In the genomic region with DNA sequence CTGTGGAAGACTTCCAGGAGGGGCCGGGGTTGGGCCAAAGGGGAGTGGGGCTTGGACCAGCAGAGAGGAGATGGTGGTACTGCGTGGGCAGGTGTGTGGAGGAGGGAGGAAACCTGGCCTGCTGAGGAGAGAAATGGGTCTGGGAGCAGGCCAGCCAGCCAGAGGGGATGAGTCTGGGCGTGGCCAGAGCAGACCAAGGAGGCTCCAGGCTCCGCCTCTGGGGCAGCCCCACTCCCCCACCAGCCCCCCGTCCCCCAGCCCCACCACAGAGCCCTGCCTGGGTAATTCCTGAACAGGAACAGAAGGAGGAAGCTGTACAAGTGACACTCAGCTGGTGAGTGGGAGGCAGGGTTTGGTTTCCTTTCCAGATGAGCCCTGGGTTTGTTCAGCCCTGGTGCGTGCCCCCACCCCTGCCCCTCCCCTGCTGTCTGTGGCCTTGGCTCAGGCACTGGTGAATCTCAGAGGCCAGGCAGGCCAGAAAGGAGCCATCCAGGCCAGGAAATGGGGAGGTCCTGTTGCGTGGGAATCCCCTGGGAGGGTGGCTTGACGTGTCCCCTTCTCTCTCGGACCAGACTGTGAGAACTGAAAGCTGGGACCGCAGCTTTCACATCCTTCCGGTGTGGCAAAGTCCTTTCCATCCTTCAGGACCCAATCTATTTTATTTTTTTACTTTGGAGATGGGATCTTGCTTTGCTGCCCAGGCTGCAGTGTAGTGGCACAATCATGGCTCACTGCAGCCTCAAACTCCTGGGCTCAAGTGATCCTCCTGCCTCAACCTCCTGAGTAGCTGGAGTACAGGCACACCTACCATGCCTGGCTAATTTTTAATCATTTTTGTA, we compare ENCODE assay signal across 8 cellular contexts. TPM values are rescaled to one million over a fixed set of nuclear protein-coding genes. Genes with fewer than 3 reads are reported as not detected.
DNase-seq lines count a peak whose midpoint lies in the region; ATAC-seq and TF ChIP-seq lines count a peak whose summit lies in the region.

No MANE protein-coding gene starts in this region.

- no peaks in the 10 kb centered on the region for H4K20me1 ChIP-seq in fibroblast of lung (ENCODE audit: control insufficient read depth, extremely low read depth, insufficient read depth, low read length)

- H2AFZ ChIP-seq in fibroblast of lung (ENCODE audit: low read length): peak overlapping the region; percentile 76

- WGBS in psoas muscle, 3 donors: 35 to 53% (median 40%) methylated on average over 10 to 11 of the region's 11 CpGs

- no peak overlapping the region for H3K27ac ChIP-seq in CD4-positive, CD25-positive, alpha-beta regulatory T cell (ENCODE audit: insufficient read depth, low read length, poor library complexity, severe bottlenecking)
- H3K27ac ChIP-seq in fibroblast of lung (ENCODE audit: insufficient read depth, low read length): no peak overlapping the region
- no peak overlapping the region for H3K27ac ChIP-seq in psoas muscle

- no peaks in the 10 kb centered on the region for H3K36me3 Mint-ChIP-seq in CD4-positive, CD25-positive, alpha-beta regulatory T cell

- TF ChIP-seq CTCF in fibroblast of lung (conservative IDR thresholded peaks at IDR 0.05 in 1 of 2, IDR thresholded peaks at IDR 0.05 in 1 of 2; ENCODE audit: low read depth in 1 of 2, low read length in 2 of 2): no peak
- no peak for TF ChIP-seq CTCF in psoas muscle (IDR thresholded peaks at IDR 0.05)

- H3K9me3 Mint-ChIP-seq in CD4-positive, CD25-positive, alpha-beta regulatory T cell: no peaks in the 10 kb centered on the region

- peak overlapping the region in 2 of 3 donors; percentile 39 to 70 for H3K27ac Mint-ChIP-seq in CD4-positive, CD25-positive, alpha-beta regulatory T cell

- ATAC-seq in CD4-positive, CD25-positive, alpha-beta regulatory T cell (ENCODE audit: low read depth in 2 of 2): peak; percentile 62 to 70
- ATAC-seq in GM19351 (IDR thresholded peaks at IDR 0.05; ENCODE audit: unreplicated experiment) (peak; percentile 74), HG03196 (IDR thresholded peaks at IDR 0.05; ENCODE audit: unreplicated experiment) (peak; percentile 71), psoas muscle (peak in 3 of 4 donors; percentile 15 to 40 (median 30))

- no peaks in the 10 kb centered on the region for H3K9me3 ChIP-seq in CD4-positive, CD25-positive, alpha-beta regulatory T cell (ENCODE audit: control insufficient read depth in 2 of 2, low read length in 2 of 2)
- H3K9me3 ChIP-seq in fibroblast of lung (ENCODE audit: control insufficient read depth, insufficient read depth, low read depth, low read length) (no peaks in the 10 kb centered on the region), psoas muscle (no peaks in the 10 kb centered on the region)

- H3K27me3 Mint-ChIP-seq in CD4-positive, CD25-positive, alpha-beta regulatory T cell: no peaks in the 10 kb centered on the region

- peaks cover 0 to 19% (median 12%) of the 10 kb centered on the region in 4 donors for H3K4me1 Mint-ChIP-seq in CD4-positive, CD25-positive, alpha-beta regulatory T cell

- peak overlapping the region; percentile 19 for H3K4me2 ChIP-seq in fibroblast of lung (ENCODE audit: extremely low read depth, insufficient read depth, low read length)

- intact Hi-C loops in psoas muscle (cut with DNase I): no loop called here

- no peak overlapping the region for H3K4me3 Mint-ChIP-seq in CD4-positive, CD25-positive, alpha-beta regulatory T cell

- no peak overlapping the region for H3K4me3 ChIP-seq in CD4-positive, CD25-positive, alpha-beta regulatory T cell (ENCODE audit: low read depth, low read length)
- H3K4me3 ChIP-seq in fibroblast of lung (replicated peaks in 1 of 4; ENCODE audit: control extremely low read depth in 1 of 4, insufficient read depth in 1 of 4, low read depth in 3 of 4, low read length in 4 of 4) (no peak overlapping the region), psoas muscle (no peak overlapping the region)

- DNase-seq in CD4-positive, CD25-positive, alpha-beta regulatory T cell: peak in 1 of 3 donors; percentile 26
- DNase-seq in UCSD-AML1 (lab: John Stamatoyannopoulos, UW; ENCODE audit: unreplicated experiment) (peak; percentile 93), fibroblast of lung (ENCODE audit: low read depth in 2 of 2) (peak in 1 of 2 donors; percentile 15), psoas muscle (peak; percentile 56 to 74), cerebellar cortex (ENCODE audit: low spot score) (no peak), NCI-H748 (lab: John Stamatoyannopoulos, UW; ENCODE audit: unreplicated experiment) (no peak)

- H3K9ac ChIP-seq in fibroblast of lung (ENCODE audit: insufficient read depth, low read length): no peak overlapping the region

- H3K79me2 ChIP-seq in fibroblast of lung (ENCODE audit: control insufficient read depth, insufficient read depth, low read length): no peaks in the 10 kb centered on the region

- no peaks in the 10 kb centered on the region for H3K36me3 ChIP-seq in CD4-positive, CD25-positive, alpha-beta regulatory T cell (ENCODE audit: control insufficient read depth, insufficient read depth, low read length)
- H3K36me3 ChIP-seq in fibroblast of lung (ENCODE audit: control insufficient read depth, insufficient read depth, low read length) (no peaks in the 10 kb centered on the region), psoas muscle (ENCODE audit: insufficient read depth in 1 of 2, low read depth in 1 of 2) (no peaks in the 10 kb centered on the region)

- H3K4me1 ChIP-seq in CD4-positive, CD25-positive, alpha-beta regulatory T cell (ENCODE audit: control insufficient read depth, insufficient read depth, low read length, poor library complexity, severe bottlenecking): no peaks in the 10 kb centered on the region
- peaks cover 5% of the 10 kb centered on the region for H3K4me1 ChIP-seq in fibroblast of lung (ENCODE audit: control insufficient read depth, extremely low read depth, insufficient read depth, low read length)
- H3K4me1 ChIP-seq in psoas muscle: no peaks in the 10 kb centered on the region

- no peaks in the 10 kb centered on the region for H3K27me3 ChIP-seq in CD4-positive, CD25-positive, alpha-beta regulatory T cell (ENCODE audit: control insufficient read depth, insufficient read depth, low read length)
- H3K27me3 ChIP-seq in fibroblast of lung (ENCODE audit: control insufficient read depth, insufficient read depth, low read length) (no peaks in the 10 kb centered on the region), psoas muscle (ENCODE audit: insufficient read depth in 3 of 3, low read length in 2 of 3) (no peaks in the 10 kb centered on the region)

RNA-seq across cellular contexts. Expression of gene SRC, which starts 9.4 kb away (rescaled TPM):
- total RNA-seq in CD4-positive, CD25-positive, alpha-beta regulatory T cell: 5.5 TPM
- under 1 TPM in 3 of 4 donors, not detected in 1; 0.29 to 0.56 (median 0.55) TPM for polyA plus RNA-seq in CD4-positive, CD25-positive, alpha-beta regulatory T cell
- total RNA-seq in fibroblast of lung (12.3 and 20.3 TPM in 2 replicates), psoas muscle (1 to 10 TPM; 1.3 to 3.0 (median 1.9) TPM)
- polyA plus RNA-seq in fibroblast of lung (17.8 and 18.6 TPM in 2 replicates), psoas muscle (1 to 10 TPM in 1 of 3 donors, under 1 TPM in 2; 0.86 to 1.0 (median 0.97) TPM)
- 17.6 and 20.6 TPM in 2 replicates for polyA plus RNA-seq in fibroblast of lung (2012)
- polyA minus RNA-seq in fibroblast of lung (ENCODE audit: low replicate concordance): 75.3 and 83.3 TPM in 2 replicates

RNA-seq across cellular contexts. Expression of gene MANBAL, which starts 47.1 kb away (rescaled TPM):
- 6.1 TPM for total RNA-seq in CD4-positive, CD25-positive, alpha-beta regulatory T cell
- 10 to 100 TPM; 20.0 to 32.4 (median 28.2) TPM for polyA plus RNA-seq in CD4-positive, CD25-positive, alpha-beta regulatory T cell
- total RNA-seq in fibroblast of lung (14.4 and 25.8 TPM in 2 replicates), psoas muscle (10 to 100 TPM; 10.5 to 16.3 (median 11.5) TPM)
- polyA plus RNA-seq in fibroblast of lung (99.9 and 105 TPM in 2 replicates), psoas muscle (10 to 100 TPM; 17.1 to 40.1 (median 21.9) TPM)
- 78.4 and 81.3 TPM in 2 replicates for polyA plus RNA-seq in fibroblast of lung (2012)
- polyA minus RNA-seq in fibroblast of lung (ENCODE audit: low replicate concordance): 63.6 and 78.5 TPM in 2 replicates

Comparison
In these comparisons a context has a peak if more than half of its experiments do, and no peak if none do; other contexts are left out.
1. DNase-seq: peak in UCSD-AML1 (single experiment) and psoas muscle (2 of 2); none in cerebellar cortex (single experiment) and NCI-H748 (single experiment).
2. Peak in every context shown above with its lines, with median percentiles within 50 percentile points of each other: ATAC-seq.